ENCODE assay signal across 8 cellular contexts in genomic region chr15:70559223-70559823, GRCh38.
A peak's percentile ranks its signal among the peaks of the same experiment; 100 is the strongest.
DNase-seq lines count a peak whose midpoint lies in the region; ATAC-seq and TF ChIP-seq lines count a peak whose summit lies in the region.

No MANE protein-coding gene starts in this region.

- peaks cover 18% of the 10 kb centered on the region for H3K27me3 Mint-ChIP-seq in activated B cell treated with CpG ODN at 0.5 μM for 24 hours

- H3K4me1 Mint-ChIP-seq in activated B cell treated with CpG ODN at 0.5 μM for 24 hours, result peaks cover 3% of the 10 kb centered on the region

- H3K36me3 Mint-ChIP-seq in activated B cell treated with CpG ODN at 0.5 μM for 24 hours (ENCODE audit: low read depth), result no peaks in the 10 kb centered on the region

- peak overlapping the region; percentile 28 for H3K4me3 ChIP-seq in coronary artery
- H3K4me3 ChIP-seq in parathyroid adenoma (ENCODE audit: low read depth, low read length), result no peak overlapping the region

- intact Hi-C loops in activated B cell treated with CpG ODN at 0.5 μM for 24 hours (cut with micrococcal nuclease), result no loop called here

- POLR2A ChIA-PET in activated B cell treated with CpG ODN at 0.5 μM for 24 hours (lab: Charles Lee), result no interaction called here

- CTCF ChIA-PET in activated B cell treated with CpG ODN at 0.5 μM for 24 hours (lab: Charles Lee), result no interaction called here

- DNase-seq in GM03348 (ENCODE audit: low spot score) (peak; percentile 35), activated B cell treated with CpG ODN at 0.5 μM for 24 hours (no peak), coronary artery (ENCODE audit: low spot score) (peak; percentile 67), superior temporal gyrus (ENCODE audit: extremely low spot score) (no peak), NCI-H2081 (lab: John Stamatoyannopoulos, UW) (no peak), cerebellum (ENCODE audit: low spot score) (no peak)

- H2AFZ ChIP-seq in parathyroid adenoma, result peak overlapping the region; percentile 51

- no peaks in the 10 kb centered on the region for H3K79me2 ChIP-seq in parathyroid adenoma

- H3K27me3 ChIP-seq in parathyroid adenoma (ENCODE audit: control insufficient read depth, insufficient read depth, low read length), result no peaks in the 10 kb centered on the region

- peak; percentile 47 for ATAC-seq in activated B cell treated with CpG ODN at 0.5 μM for 24 hours (ENCODE audit: low read depth)
- ATAC-seq in HG03378 (IDR thresholded peaks at IDR 0.05; ENCODE audit: unreplicated experiment), result no peak

- no peak for TF ChIP-seq CTCF in activated B cell treated with CpG ODN at 0.5 μM for 24 hours (IDR thresholded peaks at IDR 0.05)
- no peak for TF ChIP-seq CTCF in coronary artery (IDR thresholded peaks at IDR 0.05)
- TF ChIP-seq CTCF in parathyroid adenoma (IDR thresholded peaks at IDR 0.05), result no peak

- peak overlapping the region; percentile 33 for H3K4me2 ChIP-seq in parathyroid adenoma (ENCODE audit: low read length)

- H3K27ac ChIP-seq in coronary artery, result no peak overlapping the region
- no peak overlapping the region for H3K27ac ChIP-seq in parathyroid adenoma

- no peak overlapping the region for H3K9ac ChIP-seq in parathyroid adenoma

- no peak overlapping the region for H3K27ac Mint-ChIP-seq in activated B cell treated with CpG ODN at 0.5 μM for 24 hours

- no peaks in the 10 kb centered on the region for H3K9me3 ChIP-seq in parathyroid adenoma (ENCODE audit: control insufficient read depth, low read length)

- H3K4me1 ChIP-seq in parathyroid adenoma, result peaks cover 2% of the 10 kb centered on the region

- no peak overlapping the region for H3K4me3 Mint-ChIP-seq in activated B cell treated with CpG ODN at 0.5 μM for 24 hours

- H3K9me3 Mint-ChIP-seq in activated B cell treated with CpG ODN at 0.5 μM for 24 hours, result no peaks in the 10 kb centered on the region

- H3K36me3 ChIP-seq in parathyroid adenoma (ENCODE audit: control insufficient read depth, insufficient read depth, low read length), result no peaks in the 10 kb centered on the region

Comparison
In these comparisons a context has a peak if more than half of its experiments do, and no peak if none do; other contexts are left out.
1. DNase-seq: peak in GM03348 (single experiment) and coronary artery (single experiment); none in activated B cell treated with CpG ODN at 0.5 μM for 24 hours (single experiment), superior temporal gyrus (single experiment), NCI-H2081 (0 of 2) and cerebellum (single experiment).